19 cellular contexts compared by ENCODE assay signal in the genomic region with DNA sequence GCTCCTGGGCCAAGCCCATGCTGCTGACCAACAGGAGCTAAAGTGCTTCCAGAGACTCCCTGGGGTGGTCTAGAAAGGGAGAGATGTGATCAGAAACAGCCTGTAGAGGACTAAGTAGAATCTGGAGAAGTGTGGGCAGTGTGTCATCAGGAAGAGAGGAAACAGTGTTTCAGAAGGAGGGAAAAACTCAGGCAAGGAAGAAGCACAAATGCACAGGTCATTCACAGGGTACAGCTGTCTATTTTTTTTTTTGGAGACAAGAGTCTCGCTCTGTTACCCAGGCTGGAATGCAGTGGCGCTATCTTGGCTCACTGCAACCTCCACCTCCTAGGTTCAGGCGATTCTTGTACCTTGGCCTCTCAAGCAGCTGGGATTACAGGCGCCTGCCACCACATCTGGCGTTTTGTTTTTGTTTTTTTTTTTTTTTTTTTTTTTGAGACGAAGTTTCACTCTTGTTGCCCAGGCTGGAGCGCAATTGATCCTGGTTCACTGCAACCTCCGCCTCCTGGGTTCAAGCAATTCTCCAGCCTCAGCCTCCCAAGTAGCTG.
DNase-seq lines count a peak whose midpoint lies in the region; ATAC-seq and TF ChIP-seq lines count a peak whose summit lies in the region.
"Had no signal": no experiment of that assay in that cellular context is flagged by ENCODE, and none has a peak within 500 bp of the region (broad histone marks: within the 10 kb centered on the region; RNA-seq: fewer than 3 reads in every experiment).

No MANE protein-coding gene starts in this region.

- H3K9me3 ChIP-seq in right atrium auricular region = no peaks in the 10 kb centered on the region
- no peaks in the 10 kb centered on the region for H3K9me3 ChIP-seq in mesenchymal stem cell (ENCODE audit: control insufficient read depth, low read length)
- H3K9me3 ChIP-seq in subcutaneous abdominal adipose tissue (ENCODE audit: control insufficient read depth in 5 of 5, low read length in 5 of 5) = no peaks in the 10 kb centered on the region
- H3K9me3 ChIP-seq: neutrophil had no signal

- H3K4me3 ChIP-seq in right atrium auricular region (no peak overlapping the region), mesenchymal stem cell (ENCODE audit: insufficient read depth in 1 of 2, low read depth in 1 of 2, low read length in 2 of 2) (no peak overlapping the region), subcutaneous abdominal adipose tissue (ENCODE audit: low read depth in 1 of 5, low read length in 5 of 5) (no peak overlapping the region)

- H2BK120ac ChIP-seq in mesenchymal stem cell (ENCODE audit: low read depth, low read length) = no peak overlapping the region

- no peak overlapping the region for H3K4me2 ChIP-seq in mesenchymal stem cell (ENCODE audit: low read length, poor library complexity, severe bottlenecking)

- H3K27me3 ChIP-seq in right atrium auricular region (no peaks in the 10 kb centered on the region), mesenchymal stem cell (ENCODE audit: control insufficient read depth in 1 of 2, insufficient read depth in 1 of 2, low read length in 2 of 2) (no peaks in the 10 kb centered on the region), subcutaneous abdominal adipose tissue (ENCODE audit: control insufficient read depth in 5 of 5, insufficient read depth in 4 of 5, low read length in 5 of 5) (no peaks in the 10 kb centered on the region)
- H3K27me3 ChIP-seq: brain microvascular endothelial cell, neutrophil had no signal

- ATAC-seq in Right ventricle myocardium superior (ENCODE audit: poor library complexity) (no peak), SK-N-SH treated with all-trans-retinoic acid at 6 μM for 48 hours (peak; percentile 21), HG03378 (IDR thresholded peaks at IDR 0.05; ENCODE audit: unreplicated experiment) (no peak)
- no peak for ATAC-seq in stimulated activated memory B cell treated with anti-CD40 and anti-IgM and Interleukin-4, amounts not matched to agents 10 μg/mL and 1 μg/mL and 100 μg/mL, for 72 hours

- peaks cover 87% of the 10 kb centered on the region for H3K4me1 Mint-ChIP-seq in stimulated activated memory B cell treated with anti-CD40 and anti-IgM and Interleukin-4, amounts not matched to agents 10 μg/mL and 1 μg/mL and 100 μg/mL, for 72 hours

- no peaks in the 10 kb centered on the region for H3K9me3 Mint-ChIP-seq in stimulated activated memory B cell treated with anti-CD40 and anti-IgM and Interleukin-4, amounts not matched to agents 10 μg/mL and 1 μg/mL and 100 μg/mL, for 72 hours
- H3K9me3 Mint-ChIP-seq: activated naive CD4-positive, alpha-beta T cell treated with anti-CD3 and anti-CD28 coated beads, Interleukin-2, amount 50 U/mL, for 24 hours; dendritic cell treated with granulocyte-macrophage colony-stimulating factor and Interleukin-4, amounts not matched to agents 40 ng/mL and 50 ng/mL, for 4 days; immature natural killer cell had no signal

- no peak overlapping the region for H2AK5ac ChIP-seq in mesenchymal stem cell (ENCODE audit: low read length, severe bottlenecking)

- no peak overlapping the region for H3K23ac ChIP-seq in mesenchymal stem cell (ENCODE audit: low read length in 2 of 2)

- WGBS in mesenchymal stem cell = 89% methylated on average over 8 of the region's 8 CpGs

- H3K18ac ChIP-seq in mesenchymal stem cell (ENCODE audit: low read depth in 1 of 2, low read length in 2 of 2) = no peak overlapping the region

- H2BK5ac ChIP-seq in mesenchymal stem cell (ENCODE audit: low read depth, low read length, poor library complexity, severe bottlenecking) = no peak overlapping the region

- H3K4me3 Mint-ChIP-seq in stimulated activated memory B cell treated with anti-CD40 and anti-IgM and Interleukin-4, amounts not matched to agents 10 μg/mL and 1 μg/mL and 100 μg/mL, for 72 hours = no peak overlapping the region
- H3K4me3 Mint-ChIP-seq: activated naive CD4-positive, alpha-beta T cell treated with anti-CD3 and anti-CD28 coated beads, Interleukin-2, amount 50 U/mL, for 24 hours; dendritic cell treated with granulocyte-macrophage colony-stimulating factor and Interleukin-4, amounts not matched to agents 40 ng/mL and 50 ng/mL, for 4 days; immature natural killer cell had no signal

- peaks cover 26% of the 10 kb centered on the region for H3K36me3 Mint-ChIP-seq in stimulated activated memory B cell treated with anti-CD40 and anti-IgM and Interleukin-4, amounts not matched to agents 10 μg/mL and 1 μg/mL and 100 μg/mL, for 72 hours
- H3K36me3 Mint-ChIP-seq: activated naive CD4-positive, alpha-beta T cell treated with anti-CD3 and anti-CD28 coated beads, Interleukin-2, amount 50 U/mL, for 24 hours; immature natural killer cell had no signal

- no peaks in the 10 kb centered on the region for H3K27me3 Mint-ChIP-seq in stimulated activated memory B cell treated with anti-CD40 and anti-IgM and Interleukin-4, amounts not matched to agents 10 μg/mL and 1 μg/mL and 100 μg/mL, for 72 hours
- H3K27me3 Mint-ChIP-seq: activated naive CD4-positive, alpha-beta T cell treated with anti-CD3 and anti-CD28 coated beads, Interleukin-2, amount 50 U/mL, for 24 hours; dendritic cell treated with granulocyte-macrophage colony-stimulating factor and Interleukin-4, amounts not matched to agents 40 ng/mL and 50 ng/mL, for 4 days had no signal

- peak overlapping the region in 1 of 2 experiments; percentile 59 for H3K4ac ChIP-seq in mesenchymal stem cell (ENCODE audit: low read depth in 1 of 2, low read length in 2 of 2)

- no peak for DNase-seq in right atrium auricular region (ENCODE audit: low spot score)
- no peak for DNase-seq in Right ventricle myocardium superior
- no peak for DNase-seq in mesenchymal stem cell
- DNase-seq in stimulated activated naive CD4-positive, alpha-beta T cell treated with Interleukin-2 at 50 U/mL for 16 hours (lab: John Stamatoyannopoulos, UW) = no peak
- DNase-seq: activated T-cell treated with anti-CD3 and anti-CD28 coated beads, Interleukin-2, amount 50 U/mL, for 1 hour; brain microvascular endothelial cell; immature natural killer cell; mammary epithelial cell; NCI-H2081; NCI-H69; OCI-M1 had no signal

- no peak overlapping the region for H2BK12ac ChIP-seq in mesenchymal stem cell (ENCODE audit: low read length in 2 of 2)

- H4K8ac ChIP-seq in mesenchymal stem cell (ENCODE audit: low read length) = no peak overlapping the region

- H3K27ac Mint-ChIP-seq in stimulated activated memory B cell treated with anti-CD40 and anti-IgM and Interleukin-4, amounts not matched to agents 10 μg/mL and 1 μg/mL and 100 μg/mL, for 72 hours = no peak overlapping the region
- H3K27ac Mint-ChIP-seq: activated naive CD4-positive, alpha-beta T cell treated with anti-CD3 and anti-CD28 coated beads, Interleukin-2, amount 50 U/mL, for 24 hours; dendritic cell treated with granulocyte-macrophage colony-stimulating factor and Interleukin-4, amounts not matched to agents 40 ng/mL and 50 ng/mL, for 4 days had no signal

- peak overlapping the region; percentile 18 for H4K91ac ChIP-seq in mesenchymal stem cell (ENCODE audit: low read length)

- intact Hi-C loops in Right ventricle myocardium superior (cut with DNase I) = loop anchor here (5.0 kb wide), 1 partner anchor 38 kb away; no protein-coding TSS in a partner anchor

- no peak overlapping the region for H2BK15ac ChIP-seq in mesenchymal stem cell (ENCODE audit: low read depth, poor library complexity, severe bottlenecking)

- H3K9ac ChIP-seq in mesenchymal stem cell (ENCODE audit: low read length) = no peak overlapping the region
- H3K9ac ChIP-seq in subcutaneous abdominal adipose tissue (ENCODE audit: low read length in 5 of 5) = no peak overlapping the region

- H3K27ac ChIP-seq in right atrium auricular region (peak overlapping the region; percentile 76 to 85), mesenchymal stem cell (ENCODE audit: low read length, poor library complexity, severe bottlenecking) (peak overlapping the region; percentile 21), subcutaneous abdominal adipose tissue (ENCODE audit: low read depth, low read length) (peak overlapping the region; percentile 72)
- H3K27ac ChIP-seq: brain microvascular endothelial cell, epithelial cell of prostate, neutrophil had no signal

- peaks cover 0 to 71% of the 10 kb centered on the region in 2 donors for H3K4me1 ChIP-seq in right atrium auricular region
- H3K4me1 ChIP-seq in mesenchymal stem cell (ENCODE audit: control insufficient read depth, insufficient read depth, low read depth, low read length) = peaks cover 59% of the 10 kb centered on the region
- H3K4me1 ChIP-seq in subcutaneous abdominal adipose tissue (ENCODE audit: control insufficient read depth in 5 of 5, insufficient read depth in 5 of 5, low read length in 5 of 5) = peaks cover 4 to 43% (median 33%) of the 10 kb centered on the region in 5 donors

- no peaks in the 10 kb centered on the region for H3K36me3 ChIP-seq in right atrium auricular region
- H3K36me3 ChIP-seq in mesenchymal stem cell (ENCODE audit: control insufficient read depth in 1 of 2, insufficient read depth in 2 of 2, low read depth in 1 of 2, low read length in 2 of 2) = peaks cover 0 to 38% of the 10 kb centered on the region in 2 experiments
- H3K36me3 ChIP-seq in subcutaneous abdominal adipose tissue (ENCODE audit: control insufficient read depth in 5 of 5, insufficient read depth in 5 of 5, low read length in 5 of 5) = no peaks in the 10 kb centered on the region
- H3K36me3 ChIP-seq: brain microvascular endothelial cell, neutrophil had no signal

- H2AFZ ChIP-seq in mesenchymal stem cell (ENCODE audit: low read depth, low read length) = no peak overlapping the region

- H3K14ac ChIP-seq in mesenchymal stem cell (ENCODE audit: low read length in 2 of 2) = no peak overlapping the region

- H3K79me1 ChIP-seq in mesenchymal stem cell (replicated peaks; ENCODE audit: low read length, poor library complexity, severe bottlenecking) = no peaks in the 10 kb centered on the region

- TF ChIP-seq CTCF in right atrium auricular region (IDR thresholded peaks at IDR 0.05) = no peak

TF ChIP-seq in SK-N-SH treated with all-trans-retinoic acid at 6 μM for 48 hours, 23 proteins besides CTCF, POLR2A, EP300 and RAD21 (continues in another document):
- TF ChIP-seq ESRRG (CRISPR knock-in tag; IDR thresholded peaks at IDR 0.05) (no peak), GLIS3 (CRISPR knock-in tag; IDR thresholded peaks at IDR 0.05) (no peak), ZFP30 (CRISPR knock-in tag; IDR thresholded peaks at IDR 0.05) (no peak), ISL1 (CRISPR knock-in tag; IDR thresholded peaks at IDR 0.05) (no peak)

Comparison
In these comparisons a context has a peak if more than half of its experiments do, and no peak if none do; other contexts are left out.
1. H3K27ac ChIP-seq: peak in every context shown above with its lines; median percentile 80 in right atrium auricular region; 72 in subcutaneous abdominal adipose tissue; 21 in mesenchymal stem cell.